ENCODE assay signal across 1 cellular context in genomic region chr17:57783338-57783742, GRCh38.
A peak's percentile ranks its signal among the peaks of the same experiment; 100 is the strongest.
TF ChIP-seq lines count a peak whose summit lies in the region.

No MANE protein-coding gene starts in this region.

TF ChIP-seq in HepG2, 621 proteins besides CTCF, POLR2A, EP300 and RAD21 (continued from another document and continues in another):
- TF ChIP-seq REST (IDR thresholded peaks at IDR 0.05; ENCODE audit: borderline replicate concordance in 1 of 2, low read depth in 1 of 2, low read length in 2 of 2), result no peak
- TF ChIP-seq HOXA5 (CRISPR knock-in tag; IDR thresholded peaks at IDR 0.05), result no peak
- TF ChIP-seq ZFP36L2 (CRISPR knock-in tag; IDR thresholded peaks at IDR 0.05), result no peak
- TF ChIP-seq ZNF501 (CRISPR knock-in tag; IDR thresholded peaks at IDR 0.05), result no peak
- TF ChIP-seq LCORL (IDR thresholded peaks at IDR 0.05), result no peak
- peak; percentile 39; the same call in 1 of the 2 replicates for TF ChIP-seq LCORL (CRISPR knock-in tag; IDR thresholded peaks at IDR 0.05)
- TF ChIP-seq PTBP1 (IDR thresholded peaks at IDR 0.05; ENCODE audit: low read depth, low read length, poor library complexity, severe bottlenecking), result no peak
- TF ChIP-seq ZNF550 (CRISPR knock-in tag; IDR thresholded peaks at IDR 0.05; ENCODE audit: borderline replicate concordance), result no peak
- no peak for TF ChIP-seq HNRNPUL1 (IDR thresholded peaks at IDR 0.05; ENCODE audit: low read depth, low read length)
- no peak for TF ChIP-seq PRDM4 (CRISPR knock-in tag; IDR thresholded peaks at IDR 0.05; ENCODE audit: borderline replicate concordance)
- no peak for TF ChIP-seq ZNF766 (CRISPR knock-in tag; IDR thresholded peaks at IDR 0.05; ENCODE audit: borderline replicate concordance)
- TF ChIP-seq ZBTB7B (CRISPR knock-in tag; IDR thresholded peaks at IDR 0.05), result peak; percentile 63; the same call in 1 of the 2 replicates
- no peak for TF ChIP-seq PHB2 (IDR thresholded peaks at IDR 0.05; ENCODE audit: partially characterized antibody)
- TF ChIP-seq, protein P1, sequence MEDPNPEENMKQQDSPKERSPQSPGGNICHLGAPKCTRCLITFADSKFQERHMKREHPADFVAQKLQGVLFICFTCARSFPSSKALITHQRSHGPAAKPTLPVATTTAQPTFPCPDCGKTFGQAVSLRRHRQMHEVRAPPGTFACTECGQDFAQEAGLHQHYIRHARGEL (CRISPR knock-in tag; IDR thresholded peaks at IDR 0.05), result no peak
- TF ChIP-seq ZNF264 (CRISPR knock-in tag; IDR thresholded peaks at IDR 0.05), result no peak
- peak; percentile 38; the same call in 1 of the 2 replicates for TF ChIP-seq SAP130 (CRISPR knock-in tag; IDR thresholded peaks at IDR 0.05; ENCODE audit: low read depth)
- TF ChIP-seq, protein P2, sequence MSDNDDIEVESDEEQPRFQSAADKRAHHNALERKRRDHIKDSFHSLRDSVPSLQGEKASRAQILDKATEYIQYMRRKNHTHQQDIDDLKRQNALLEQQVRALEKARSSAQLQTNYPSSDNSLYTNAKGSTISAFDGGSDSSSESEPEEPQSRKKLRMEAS (IDR thresholded peaks at IDR 0.05), result peak; percentile 53
- peak; percentile 88 for TF ChIP-seq STAG1 (CRISPR knock-in tag; IDR thresholded peaks at IDR 0.05)
- no peak for TF ChIP-seq NONO (IDR thresholded peaks at IDR 0.05)
- peak; percentile 52; the same call in 1 of the 2 replicates for TF ChIP-seq NONO (CRISPR knock-in tag; conservative IDR thresholded peaks at IDR 0.05)
- TF ChIP-seq, protein P3, sequence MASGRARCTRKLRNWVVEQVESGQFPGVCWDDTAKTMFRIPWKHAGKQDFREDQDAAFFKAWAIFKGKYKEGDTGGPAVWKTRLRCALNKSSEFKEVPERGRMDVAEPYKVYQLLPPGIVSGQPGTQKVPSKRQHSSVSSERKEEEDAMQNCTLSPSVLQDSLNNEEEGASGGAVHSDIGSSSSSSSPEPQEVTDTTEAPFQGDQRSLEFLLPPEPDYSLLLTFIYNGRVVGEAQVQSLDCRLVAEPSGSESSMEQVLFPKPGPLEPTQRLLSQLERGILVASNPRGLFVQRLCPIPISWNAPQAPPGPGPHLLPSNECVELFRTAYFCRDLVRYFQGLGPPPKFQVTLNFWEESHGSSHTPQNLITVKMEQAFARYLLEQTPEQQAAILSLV (CRISPR knock-in tag; IDR thresholded peaks at IDR 0.05; ENCODE audit: borderline replicate concordance), result 0 out of 2 replicates have a peak, but pooled peaks have one; percentile 24
- TF ChIP-seq HNRNPL (IDR thresholded peaks at IDR 0.05; ENCODE audit: low read depth, low read length), result 0 out of 2 replicates have a peak, but pooled peaks have one; percentile 51
- TF ChIP-seq ZNF737 (CRISPR knock-in tag; IDR thresholded peaks at IDR 0.05; ENCODE audit: borderline replicate concordance), result no peak
- no peak for TF ChIP-seq NR2F2 (IDR thresholded peaks at IDR 0.05; ENCODE audit: borderline replicate concordance, low read depth)
- no peak for TF ChIP-seq FLYWCH1 (CRISPR knock-in tag; IDR thresholded peaks at IDR 0.05)
- TF ChIP-seq, protein P4, sequence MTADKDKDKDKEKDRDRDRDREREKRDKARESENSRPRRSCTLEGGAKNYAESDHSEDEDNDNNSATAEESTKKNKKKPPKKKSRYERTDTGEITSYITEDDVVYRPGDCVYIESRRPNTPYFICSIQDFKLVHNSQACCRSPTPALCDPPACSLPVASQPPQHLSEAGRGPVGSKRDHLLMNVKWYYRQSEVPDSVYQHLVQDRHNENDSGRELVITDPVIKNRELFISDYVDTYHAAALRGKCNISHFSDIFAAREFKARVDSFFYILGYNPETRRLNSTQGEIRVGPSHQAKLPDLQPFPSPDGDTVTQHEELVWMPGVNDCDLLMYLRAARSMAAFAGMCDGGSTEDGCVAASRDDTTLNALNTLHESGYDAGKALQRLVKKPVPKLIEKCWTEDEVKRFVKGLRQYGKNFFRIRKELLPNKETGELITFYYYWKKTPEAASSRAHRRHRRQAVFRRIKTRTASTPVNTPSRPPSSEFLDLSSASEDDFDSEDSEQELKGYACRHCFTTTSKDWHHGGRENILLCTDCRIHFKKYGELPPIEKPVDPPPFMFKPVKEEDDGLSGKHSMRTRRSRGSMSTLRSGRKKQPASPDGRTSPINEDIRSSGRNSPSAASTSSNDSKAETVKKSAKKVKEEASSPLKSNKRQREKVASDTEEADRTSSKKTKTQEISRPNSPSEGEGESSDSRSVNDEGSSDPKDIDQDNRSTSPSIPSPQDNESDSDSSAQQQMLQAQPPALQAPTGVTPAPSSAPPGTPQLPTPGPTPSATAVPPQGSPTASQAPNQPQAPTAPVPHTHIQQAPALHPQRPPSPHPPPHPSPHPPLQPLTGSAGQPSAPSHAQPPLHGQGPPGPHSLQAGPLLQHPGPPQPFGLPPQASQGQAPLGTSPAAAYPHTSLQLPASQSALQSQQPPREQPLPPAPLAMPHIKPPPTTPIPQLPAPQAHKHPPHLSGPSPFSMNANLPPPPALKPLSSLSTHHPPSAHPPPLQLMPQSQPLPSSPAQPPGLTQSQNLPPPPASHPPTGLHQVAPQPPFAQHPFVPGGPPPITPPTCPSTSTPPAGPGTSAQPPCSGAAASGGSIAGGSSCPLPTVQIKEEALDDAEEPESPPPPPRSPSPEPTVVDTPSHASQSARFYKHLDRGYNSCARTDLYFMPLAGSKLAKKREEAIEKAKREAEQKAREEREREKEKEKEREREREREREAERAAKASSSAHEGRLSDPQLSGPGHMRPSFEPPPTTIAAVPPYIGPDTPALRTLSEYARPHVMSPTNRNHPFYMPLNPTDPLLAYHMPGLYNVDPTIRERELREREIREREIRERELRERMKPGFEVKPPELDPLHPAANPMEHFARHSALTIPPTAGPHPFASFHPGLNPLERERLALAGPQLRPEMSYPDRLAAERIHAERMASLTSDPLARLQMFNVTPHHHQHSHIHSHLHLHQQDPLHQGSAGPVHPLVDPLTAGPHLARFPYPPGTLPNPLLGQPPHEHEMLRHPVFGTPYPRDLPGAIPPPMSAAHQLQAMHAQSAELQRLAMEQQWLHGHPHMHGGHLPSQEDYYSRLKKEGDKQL (CRISPR knock-in tag; IDR thresholded peaks at IDR 0.05; ENCODE audit: low read depth), result no peak
- no peak for TF ChIP-seq HOXA7 (CRISPR knock-in tag; IDR thresholded peaks at IDR 0.05)
- no peak for TF ChIP-seq ZSCAN30 (CRISPR knock-in tag; IDR thresholded peaks at IDR 0.05)
- TF ChIP-seq STAT6 (CRISPR knock-in tag; IDR thresholded peaks at IDR 0.05; ENCODE audit: borderline replicate concordance), result no peak
- TF ChIP-seq NCOA2 (CRISPR knock-in tag; IDR thresholded peaks at IDR 0.05), result no peak
- no peak for TF ChIP-seq ZNF143 (CRISPR knock-in tag; IDR thresholded peaks at IDR 0.05)
- TF ChIP-seq NR2C2 (CRISPR knock-in tag; IDR thresholded peaks at IDR 0.05; ENCODE audit: borderline replicate concordance), result no peak
- peak; percentile 75; the same call in 1 of the 2 replicates for TF ChIP-seq ZBTB33 (CRISPR knock-in tag; IDR thresholded peaks at IDR 0.05)
- no peak for TF ChIP-seq SPEN (CRISPR knock-in tag; IDR thresholded peaks at IDR 0.05; ENCODE audit: low read depth)
- TF ChIP-seq JARID2 (CRISPR knock-in tag; IDR thresholded peaks at IDR 0.05; ENCODE audit: insufficient replicate concordance), result no peak
- TF ChIP-seq POGZ (CRISPR knock-in tag; IDR thresholded peaks at IDR 0.05), result peak; percentile 34; the same call in 1 of the 2 replicates
- TF ChIP-seq ZNF205 (CRISPR knock-in tag; IDR thresholded peaks at IDR 0.05), result no peak
- TF ChIP-seq, protein P5, sequence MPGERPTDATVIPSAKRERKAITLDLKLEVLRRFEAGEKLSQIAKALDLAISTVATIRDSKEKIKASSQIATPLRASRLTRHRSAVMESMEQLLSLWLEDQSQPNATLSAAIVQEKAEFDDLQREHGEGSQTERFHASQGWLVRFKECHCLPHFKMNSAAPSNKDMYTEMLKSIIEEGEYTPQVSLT (CRISPR knock-in tag; IDR thresholded peaks at IDR 0.05; ENCODE audit: borderline replicate concordance, low read depth), result no peak
- peak; percentile 48; the same call in 1 of the 2 replicates for TF ChIP-seq ZNF350 (CRISPR knock-in tag; IDR thresholded peaks at IDR 0.05; ENCODE audit: borderline replicate concordance, low read depth)
- TF ChIP-seq ZSCAN20 (CRISPR knock-in tag; IDR thresholded peaks at IDR 0.05; ENCODE audit: borderline replicate concordance), result no peak
- TF ChIP-seq POLR2AphosphoS2 (IDR thresholded peaks at IDR 0.05; ENCODE audit: low read depth, low read length), result no peak
- peak; percentile 71; the same call in 1 of the 2 replicates for TF ChIP-seq GABPB1 (CRISPR knock-in tag; IDR thresholded peaks at IDR 0.05)
- TF ChIP-seq ZSCAN9 (CRISPR knock-in tag; IDR thresholded peaks at IDR 0.05; ENCODE audit: borderline replicate concordance), result no peak
- TF ChIP-seq NFIC (IDR thresholded peaks at IDR 0.05; ENCODE audit: low read length), result no peak
- TF ChIP-seq NR1H2 (CRISPR knock-in tag; IDR thresholded peaks at IDR 0.05; ENCODE audit: borderline replicate concordance, low read depth), result no peak
- TF ChIP-seq RFXANK (CRISPR knock-in tag; IDR thresholded peaks at IDR 0.05), result no peak
- no peak for TF ChIP-seq PAX8 (CRISPR knock-in tag; IDR thresholded peaks at IDR 0.05; ENCODE audit: borderline replicate concordance)
- TF ChIP-seq ZNF614 (CRISPR knock-in tag; IDR thresholded peaks at IDR 0.05; ENCODE audit: borderline replicate concordance), result peak; percentile 35; the same call in 1 of the 2 replicates
